Comparison of ENCODE assay signal across 20 cellular contexts in genomic region chr4:7783560-7783959, GRCh38.
DNase-seq lines count a peak whose midpoint lies in the region; ATAC-seq and TF ChIP-seq lines count a peak whose summit lies in the region.
"Had no signal": no experiment of that assay in that cellular context is flagged by ENCODE, and none has a peak within 500 bp of the region (broad histone marks: within the 10 kb centered on the region; RNA-seq: fewer than 3 reads in every experiment).

No MANE protein-coding gene starts in this region.

- peaks cover 59% of the 10 kb centered on the region for H3K4me1 Mint-ChIP-seq in activated CD4-positive, alpha-beta T cell treated with anti-CD3 and anti-CD28 coated beads for 36 hours
- peaks cover 30 to 74% (median 60%) of the 10 kb centered on the region in 4 donors for H3K4me1 Mint-ChIP-seq in CD4-positive, alpha-beta memory T cell
- peaks cover 37% of the 10 kb centered on the region for H3K4me1 Mint-ChIP-seq in central memory CD8-positive, alpha-beta T cell
- H3K4me1 Mint-ChIP-seq: stimulated activated memory B cell treated with anti-CD40 and anti-IgM and Interleukin-4, amounts not matched to agents 10 μg/mL and 1 μg/mL and 100 μg/mL, for 72 hours had no signal

- CTCF ChIA-PET in activated CD4-positive, alpha-beta T cell treated with anti-CD3 and anti-CD28 coated beads for 36 hours (lab: Charles Lee): interaction anchor here (1.1 kb wide), 1 partner anchor 19 kb away, joined by 3 read pairs; no protein-coding TSS in a partner anchor
- CTCF ChIA-PET in CD4-positive, alpha-beta memory T cell (lab: Charles Lee; ENCODE audit: partially characterized antibody): no interaction called here

- no peak overlapping the region for H3K27ac ChIP-seq in CD4-positive, alpha-beta memory T cell (ENCODE audit: low read depth, low read length)
- H3K27ac ChIP-seq in osteoblast (ENCODE audit: low read depth, low read length): peak overlapping the region; percentile 68
- H3K27ac ChIP-seq: pancreas, SJCRH30 had no signal

- H3K27me3 ChIP-seq in CD4-positive, alpha-beta memory T cell (ENCODE audit: insufficient read depth, low read length): no peaks in the 10 kb centered on the region
- H3K27me3 ChIP-seq in osteoblast (ENCODE audit: insufficient read depth, low read length): no peaks in the 10 kb centered on the region
- H3K27me3 ChIP-seq: pancreas, SJCRH30 had no signal

- no peak overlapping the region for H3K4me3 ChIP-seq in CD4-positive, alpha-beta memory T cell (ENCODE audit: low read length in 2 of 2)
- no peak overlapping the region for H3K4me3 ChIP-seq in osteoblast (ENCODE audit: insufficient read depth, low read length)
- H3K4me3 ChIP-seq: pancreas, SJCRH30, skin epidermis had no signal

- POLR2A ChIA-PET in activated CD4-positive, alpha-beta T cell treated with anti-CD3 and anti-CD28 coated beads for 36 hours (lab: Charles Lee): no interaction called here
- POLR2A ChIA-PET in CD4-positive, alpha-beta memory T cell (lab: Charles Lee; ENCODE audit: partially characterized antibody): no interaction called here

- TF ChIP-seq CTCF in osteoblast (IDR thresholded peaks at IDR 0.05; ENCODE audit: extremely low read depth, low read depth, low read length): no peak

- intact Hi-C loops in activated CD4-positive, alpha-beta T cell treated with anti-CD3 and anti-CD28 coated beads for 36 hours (cut with DNase I, micrococcal nuclease): no loop called here
- intact Hi-C loops in CD4-positive, alpha-beta memory T cell (cut with micrococcal nuclease): no loop called here

- no peak for ATAC-seq in activated CD4-positive, alpha-beta T cell treated with anti-CD3 and anti-CD28 coated beads for 36 hours
- no peak for ATAC-seq in central memory CD8-positive, alpha-beta T cell (replicated peaks; ENCODE audit: extremely low read depth, poor library complexity, severe bottlenecking)
- no peak for ATAC-seq in HG02981 (IDR thresholded peaks at IDR 0.05; ENCODE audit: unreplicated experiment)
- ATAC-seq: pancreas had no signal

- H3K4me3 Mint-ChIP-seq in activated CD4-positive, alpha-beta T cell treated with anti-CD3 and anti-CD28 coated beads for 36 hours: no peak overlapping the region
- H3K4me3 Mint-ChIP-seq in CD4-positive, alpha-beta memory T cell: peak overlapping the region in 2 of 8 donors; percentile 11 to 78
- H3K4me3 Mint-ChIP-seq in central memory CD8-positive, alpha-beta T cell: peak overlapping the region; percentile 10
- H3K4me3 Mint-ChIP-seq: CD14-positive monocyte; stimulated activated memory B cell treated with anti-CD40 and anti-IgM and Interleukin-4, amounts not matched to agents 10 μg/mL and 1 μg/mL and 100 μg/mL, for 72 hours had no signal

- H3K36me3 ChIP-seq in CD4-positive, alpha-beta memory T cell (ENCODE audit: insufficient read depth, low read length): no peaks in the 10 kb centered on the region
- H3K36me3 ChIP-seq in osteoblast (ENCODE audit: insufficient read depth, low read length): peaks cover 96% of the 10 kb centered on the region

- H3K9me3 Mint-ChIP-seq in activated CD4-positive, alpha-beta T cell treated with anti-CD3 and anti-CD28 coated beads for 36 hours (ENCODE audit: low read depth): no peaks in the 10 kb centered on the region
- H3K9me3 Mint-ChIP-seq in CD4-positive, alpha-beta memory T cell: no peaks in the 10 kb centered on the region
- no peaks in the 10 kb centered on the region for H3K9me3 Mint-ChIP-seq in central memory CD8-positive, alpha-beta T cell
- H3K9me3 Mint-ChIP-seq: stimulated activated memory B cell treated with anti-CD40 and anti-IgM and Interleukin-4, amounts not matched to agents 10 μg/mL and 1 μg/mL and 100 μg/mL, for 72 hours had no signal

- H3K79me2 ChIP-seq in osteoblast (ENCODE audit: insufficient read depth, low read length): peaks cover 96% of the 10 kb centered on the region

- H3K27me3 Mint-ChIP-seq in activated CD4-positive, alpha-beta T cell treated with anti-CD3 and anti-CD28 coated beads for 36 hours: no peaks in the 10 kb centered on the region
- H3K27me3 Mint-ChIP-seq in CD4-positive, alpha-beta memory T cell: no peaks in the 10 kb centered on the region
- no peaks in the 10 kb centered on the region for H3K27me3 Mint-ChIP-seq in central memory CD8-positive, alpha-beta T cell

- H3K36me3 Mint-ChIP-seq in activated CD4-positive, alpha-beta T cell treated with anti-CD3 and anti-CD28 coated beads for 36 hours (ENCODE audit: low read depth): peaks cover 20% of the 10 kb centered on the region
- peaks cover 29 to 40% of the 10 kb centered on the region in 2 donors for H3K36me3 Mint-ChIP-seq in CD4-positive, alpha-beta memory T cell
- H3K36me3 Mint-ChIP-seq in central memory CD8-positive, alpha-beta T cell (ENCODE audit: insufficient read depth): peaks cover 13% of the 10 kb centered on the region
- H3K36me3 Mint-ChIP-seq: stimulated activated memory B cell treated with anti-CD40 and anti-IgM and Interleukin-4, amounts not matched to agents 10 μg/mL and 1 μg/mL and 100 μg/mL, for 72 hours had no signal

- H2AFZ ChIP-seq in osteoblast (ENCODE audit: low read length): no peak overlapping the region

- no peak for DNase-seq in activated CD4-positive, alpha-beta T cell treated with anti-CD3 and anti-CD28 coated beads for 36 hours
- no peak for DNase-seq in activated CD4-positive, alpha-beta T cell treated with anti-CD3 and anti-CD28 coated beads for 48 hours
- no peak for DNase-seq in CD4-positive, alpha-beta memory T cell
- no peak for DNase-seq in central memory CD8-positive, alpha-beta T cell (ENCODE audit: low spot score in 2 of 2)
- DNase-seq in osteoblast (ENCODE audit: insufficient read length, low spot score, missing footprints) (peak; percentile 30), C1 segment of cervical spinal cord (lab: John Stamatoyannopoulos, UW) (no peak), GM19240 (ENCODE audit: insufficient read length, low spot score) (no peak)
- DNase-seq: activated CD4-positive, alpha-beta T cell treated with anti-CD3 and anti-CD28 coated beads for 1 hour; activated T-cell treated with anti-CD3 and anti-CD28 coated beads, Interleukin-2, amount 50 U/mL, for 48 hours; anterior cingulate cortex; DND-41; NCI-H2029; NCI-H526; pancreas; SJCRH30; T-helper 9 cell had no signal

- peaks cover 32% of the 10 kb centered on the region for H3K4me1 ChIP-seq in CD4-positive, alpha-beta memory T cell (ENCODE audit: insufficient read depth, low read length)
- H3K4me1 ChIP-seq in osteoblast (ENCODE audit: insufficient read depth, low read length): peaks cover 42% of the 10 kb centered on the region
- H3K4me1 ChIP-seq: pancreas, SJCRH30 had no signal

- H3K4me2 ChIP-seq in osteoblast (ENCODE audit: insufficient read depth, low read length): no peak overlapping the region

- peaks cover 56% of the 10 kb centered on the region for H4K20me1 ChIP-seq in osteoblast (ENCODE audit: insufficient read depth, low read length)

- peak overlapping the region; percentile 71 for H3K27ac Mint-ChIP-seq in activated CD4-positive, alpha-beta T cell treated with anti-CD3 and anti-CD28 coated beads for 36 hours
- peak overlapping the region in 6 of 7 donors; percentile 49 to 94 (median 80) for H3K27ac Mint-ChIP-seq in CD4-positive, alpha-beta memory T cell
- H3K27ac Mint-ChIP-seq in central memory CD8-positive, alpha-beta T cell (ENCODE audit: low read depth): peak overlapping the region; percentile 2
- H3K27ac Mint-ChIP-seq: stimulated activated memory B cell treated with anti-CD40 and anti-IgM and Interleukin-4, amounts not matched to agents 10 μg/mL and 1 μg/mL and 100 μg/mL, for 72 hours had no signal

- no peaks in the 10 kb centered on the region for H3K9me3 ChIP-seq in CD4-positive, alpha-beta memory T cell (ENCODE audit: control insufficient read depth in 1 of 2, low read length in 2 of 2)
- H3K9me3 ChIP-seq in osteoblast (ENCODE audit: low read depth, low read length): no peaks in the 10 kb centered on the region
- H3K9me3 ChIP-seq: pancreas, SJCRH30 had no signal

Comparison
In these comparisons a context has a peak if more than half of its experiments do, and no peak if none do; other contexts are left out.
1. H3K27ac Mint-ChIP-seq: peak in every context shown above with its lines; median percentile 80 in CD4-positive, alpha-beta memory T cell; 71 in activated CD4-positive, alpha-beta T cell treated with anti-CD3 and anti-CD28 coated beads for 36 hours; 2 in central memory CD8-positive, alpha-beta T cell.